9 cellular contexts compared by ENCODE assay signal in the genomic region with DNA sequence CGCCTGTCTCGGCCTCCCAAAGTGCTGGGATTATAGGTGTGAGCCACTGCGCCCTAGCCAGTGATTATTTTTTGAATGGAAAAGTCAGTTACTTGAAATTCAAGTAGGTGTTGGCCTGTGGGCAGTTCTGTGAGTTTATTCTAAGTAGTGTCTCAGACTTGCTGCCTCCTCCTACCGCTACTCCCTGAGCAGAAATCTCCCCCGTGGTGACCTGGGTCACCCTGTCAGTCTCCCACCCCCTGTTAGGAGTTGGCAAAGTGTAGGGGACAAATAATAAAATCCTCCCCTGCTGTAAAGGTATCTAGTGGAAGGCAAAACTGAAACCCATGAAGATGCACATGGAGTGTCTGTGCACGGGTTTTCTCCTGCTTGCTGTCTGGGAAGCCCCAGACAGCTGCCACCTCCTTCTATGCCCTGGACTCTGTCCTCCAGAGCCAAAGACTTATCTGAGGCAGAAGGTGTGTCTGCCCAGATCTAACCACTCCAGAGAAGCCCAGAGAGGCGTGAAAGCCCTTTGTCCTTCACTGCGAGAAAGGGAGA. TPM values are rescaled to one million over a fixed set of nuclear protein-coding genes. Genes with fewer than 3 reads are reported as not detected.
DNase-seq lines count a peak whose midpoint lies in the region; ATAC-seq and TF ChIP-seq lines count a peak whose summit lies in the region.
"Had no signal": no experiment of that assay in that cellular context is flagged by ENCODE, and none has a peak within 500 bp of the region (broad histone marks: within the 10 kb centered on the region; RNA-seq: fewer than 3 reads in every experiment).

No MANE protein-coding gene starts in this region.

- peak overlapping the region in 1 of 2 donors; percentile 64 for H3K9ac ChIP-seq in mucosa of rectum (ENCODE audit: low read depth in 1 of 2, low read length in 2 of 2)

- H3K4me1 ChIP-seq in cardiac muscle cell (ENCODE audit: low read depth) (peaks cover 12% of the 10 kb centered on the region), mucosa of rectum (ENCODE audit: control insufficient read depth in 2 of 2, insufficient read depth in 2 of 2, low read length in 2 of 2) (peaks cover 7 to 14% of the 10 kb centered on the region in 2 donors), upper lobe of left lung (peaks cover 0 to 8% (median 6%) of the 10 kb centered on the region in 4 donors), thyroid gland (no peaks in the 10 kb centered on the region)

- H3K36me3 ChIP-seq in cardiac muscle cell (peaks cover 12% of the 10 kb centered on the region), mucosa of rectum (ENCODE audit: control insufficient read depth in 2 of 2, insufficient read depth in 2 of 2, low read length in 2 of 2) (peaks cover 39 to 64% of the 10 kb centered on the region in 2 donors), upper lobe of left lung (peaks cover 20 to 85% (median 60%) of the 10 kb centered on the region in 4 donors), thyroid gland (peaks cover 26 to 55% of the 10 kb centered on the region in 2 donors)

- no peaks in the 10 kb centered on the region for H3K9me3 Mint-ChIP-seq in brain

- no peak overlapping the region for H3K4me3 ChIP-seq in cardiac muscle cell
- H3K4me3 ChIP-seq in mucosa of rectum (ENCODE audit: low read length in 2 of 2), result no peak overlapping the region
- H3K4me3 ChIP-seq in upper lobe of left lung, result peak overlapping the region in 1 of 4 donors; percentile 13
- no peak overlapping the region for H3K4me3 ChIP-seq in thyroid gland (replicated peaks in 1 of 3)

- H3K27ac Mint-ChIP-seq in brain, result peak overlapping the region; percentile 60 to 85 (median 81)

- no peaks in the 10 kb centered on the region for H3K27me3 Mint-ChIP-seq in brain

- 68 to 75% methylated on average over 8 of the region's 8 CpGs for WGBS in upper lobe of left lung, 2 donors
- WGBS in thyroid gland, 2 donors, result 80 to 87% methylated on average over 8 of the region's 8 CpGs

- H3K36me3 Mint-ChIP-seq in brain, result peaks cover 62% of the 10 kb centered on the region

- H3K9me3 ChIP-seq in cardiac muscle cell (ENCODE audit: low read depth) (no peaks in the 10 kb centered on the region), mucosa of rectum (ENCODE audit: control insufficient read depth in 2 of 2, low read length in 2 of 2) (no peaks in the 10 kb centered on the region), upper lobe of left lung (no peaks in the 10 kb centered on the region), thyroid gland (no peaks in the 10 kb centered on the region)

- H3K4me1 Mint-ChIP-seq in brain, result peaks cover 7% of the 10 kb centered on the region

- no peaks in the 10 kb centered on the region for H3K27me3 ChIP-seq in cardiac muscle cell
- no peaks in the 10 kb centered on the region for H3K27me3 ChIP-seq in mucosa of rectum (ENCODE audit: control insufficient read depth in 2 of 2, insufficient read depth in 2 of 2, low read length in 2 of 2)
- no peaks in the 10 kb centered on the region for H3K27me3 ChIP-seq in upper lobe of left lung
- H3K27me3 ChIP-seq in thyroid gland, result no peaks in the 10 kb centered on the region

- intact Hi-C loops in left ventricle myocardium superior (cut with micrococcal nuclease) (no loop called here), thyroid gland (cut with DNase I) (no loop called here)

- H3K27ac ChIP-seq in cardiac muscle cell (peak overlapping the region; percentile 87), mucosa of rectum (ENCODE audit: low read depth in 2 of 2, low read length in 2 of 2) (peak overlapping the region; percentile 77 to 81), upper lobe of left lung (peak overlapping the region; percentile 47 to 69 (median 62)), thyroid gland (no peak overlapping the region)

- no peak for TF ChIP-seq EP300 in upper lobe of left lung (IDR thresholded peaks at IDR 0.05)

- TF ChIP-seq POLR2A in upper lobe of left lung (IDR thresholded peaks at IDR 0.05) (no peak), thyroid gland (IDR thresholded peaks at IDR 0.05) (no peak)

- no peak for TF ChIP-seq CTCF in cardiac muscle cell (IDR thresholded peaks at IDR 0.05; ENCODE audit: low read depth, low read length)
- no peak for TF ChIP-seq CTCF in brain (conservative IDR thresholded peaks at IDR 0.05)
- TF ChIP-seq CTCF in upper lobe of left lung (IDR thresholded peaks at IDR 0.05), result no peak
- no peak for TF ChIP-seq CTCF in thyroid gland (IDR thresholded peaks at IDR 0.05)

- no peak overlapping the region for H3K4me3 Mint-ChIP-seq in brain

- ATAC-seq in left ventricle myocardium superior (no peak), upper lobe of left lung (ENCODE audit: low FRiP score in 2 of 2) (no peak)

- DNase-seq in cardiac muscle cell (ENCODE audit: low read depth in 1 of 2, low spot score in 1 of 2) (no peak), left ventricle myocardium superior (no peak), upper lobe of left lung (no peak), NCI-H2227 (lab: John Stamatoyannopoulos, UW; ENCODE audit: unreplicated experiment) (no peak), UCSD-AML1 (lab: John Stamatoyannopoulos, UW; ENCODE audit: unreplicated experiment) (no peak), thyroid gland (no peak)
- DNase-seq: cortex of kidney had no signal

RNA-seq across cellular contexts. Expression of a gene that starts 26.3 kb away (rescaled TPM):
- total RNA-seq in cardiac muscle cell (22.0 and 25.2 TPM in 2 replicates), left ventricle myocardium superior (24.2 TPM), upper lobe of left lung (10 to 100 TPM; 10.2 to 28.3 (median 19.8) TPM), thyroid gland (10 to 100 TPM; 17.1 to 21.1 (median 17.6) TPM)
- polyA plus RNA-seq in cardiac muscle cell (37.9 and 38.1 TPM in 2 replicates), brain (ENCODE audit: insufficient read depth, low read depth, low replicate concordance) (31.9 TPM)

RNA-seq across cellular contexts. Expression of a gene that starts 26.5 kb away (rescaled TPM):
- total RNA-seq in cardiac muscle cell (83.3 and 83.7 TPM in 2 replicates), left ventricle myocardium superior (46.2 TPM), upper lobe of left lung (100 to 1,000 TPM in 2 of 6 donors, 10 to 100 TPM in 4; 68.6 to 251 (median 89.5) TPM), thyroid gland (100 to 1,000 TPM in 3 of 4 donors, 10 to 100 TPM in 1; 85.0 to 127 (median 101) TPM)
- polyA plus RNA-seq in cardiac muscle cell (85.2 and 95.9 TPM in 2 replicates), brain (ENCODE audit: insufficient read depth, low read depth, low replicate concordance) (133 TPM)

RNA-seq across cellular contexts. Expression of a gene that starts 32.1 kb away (rescaled TPM):
- total RNA-seq in cardiac muscle cell (74.3 and 80.9 TPM in 2 replicates), left ventricle myocardium superior (54.7 TPM), upper lobe of left lung (10 to 100 TPM; 35.6 to 65.4 (median 53.4) TPM), thyroid gland (10 to 100 TPM; 38.5 to 47.8 (median 42.1) TPM)
- polyA plus RNA-seq in cardiac muscle cell (42.4 and 60.1 TPM in 2 replicates), brain (ENCODE audit: insufficient read depth, low read depth, low replicate concordance) (39.0 TPM)

Comparison
In these comparisons a context has a peak if more than half of its experiments do, and no peak if none do; other contexts are left out.
1. H3K27ac ChIP-seq: peak in cardiac muscle cell (single experiment), mucosa of rectum (2 of 2) and upper lobe of left lung (4 of 4); none in thyroid gland (0 of 3).